8 cellular contexts compared by ENCODE assay signal in the genomic region with DNA sequence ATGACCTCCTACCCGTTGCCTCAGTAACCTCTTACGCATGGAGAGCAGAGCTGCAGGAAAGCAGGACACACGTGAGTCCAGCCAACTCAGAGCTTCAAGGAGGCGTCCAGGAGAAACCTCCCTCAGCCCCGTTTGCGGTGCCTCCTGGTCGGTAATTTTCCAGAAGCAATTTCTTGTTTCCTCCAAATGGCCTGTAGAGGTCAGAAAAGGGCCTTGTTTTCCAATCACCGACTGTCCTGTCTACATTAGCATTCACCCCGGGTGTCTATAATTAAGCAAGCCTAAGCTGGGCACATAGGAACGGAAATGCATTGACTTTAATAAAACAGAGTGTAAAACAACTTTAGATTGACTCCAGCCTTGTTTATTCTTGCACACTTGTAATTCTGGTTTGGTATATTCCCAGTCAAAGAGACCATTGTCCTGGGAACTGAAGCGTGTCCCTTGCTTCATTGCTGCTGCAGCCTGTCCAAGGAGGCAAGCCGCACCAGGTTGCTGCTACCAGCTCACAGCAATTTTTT.
A peak's percentile ranks its signal among the peaks of the same experiment; 100 is the strongest.
DNase-seq lines count a peak whose midpoint lies in the region; ATAC-seq and TF ChIP-seq lines count a peak whose summit lies in the region.
"Had no signal": no experiment of that assay in that cellular context is flagged by ENCODE, and none has a peak within 500 bp of the region (broad histone marks: within the 10 kb centered on the region; RNA-seq: fewer than 3 reads in every experiment).

No MANE protein-coding gene starts in this region.

- dilution Hi-C loops in mammary epithelial cell (cut with HindIII; ENCODE audit: low sequenced_read_pairs) = no loop called here

- peaks cover 9% of the 10 kb centered on the region for H3K4me1 ChIP-seq in mammary epithelial cell (ENCODE audit: insufficient read depth, low read length)

- no peaks in the 10 kb centered on the region for H3K36me3 ChIP-seq in mammary epithelial cell (ENCODE audit: insufficient read depth, low read length)

- TF ChIP-seq CTCF in GM13976 (IDR thresholded peaks at IDR 0.05; ENCODE audit: borderline replicate concordance, control extremely low read depth, extremely low read depth, insufficient read depth, missing control alignments) = no peak
- peak; percentile 43 to 67 for TF ChIP-seq CTCF in mammary epithelial cell (conservative IDR thresholded peaks at IDR 0.05 in 1 of 2, IDR thresholded peaks at IDR 0.05 in 1 of 2; ENCODE audit: extremely low read depth in 1 of 2, insufficient read depth in 1 of 2, low read depth in 1 of 2, low read length in 2 of 2)

- in situ Hi-C loops in GM13976 (cut with MboI; ENCODE audit: low sequenced_read_pairs, unreplicated experiment) = loop anchor here (25.0 kb wide), 1 partner anchor 1321 kb away; no protein-coding TSS in a partner anchor
- in situ Hi-C loops in mammary epithelial cell (cut with MboI; ENCODE audit: low sequenced_read_pairs in 2 of 2) = loop anchor here in 1 of 2 donors (25.0 kb wide), 1 partner anchor 1054 kb away; no protein-coding TSS in a partner anchor

- H3K4me3 ChIP-seq in mammary epithelial cell (replicated peaks in 1 of 3; ENCODE audit: insufficient read depth in 1 of 3, low read depth in 2 of 3, low read length in 3 of 3) = no peak overlapping the region

- H3K9me3 ChIP-seq in mammary epithelial cell (replicated peaks; ENCODE audit: insufficient read depth, low read length) = no peaks in the 10 kb centered on the region

- H3K27ac ChIP-seq in mammary epithelial cell (ENCODE audit: insufficient read depth, low read depth, low read length) = no peak overlapping the region

- CTCF ChIA-PET in mammary epithelial cell (lab: Charles Lee; ENCODE audit: low non-redundant PET) = interaction anchor here (0.7 to 0.8 kb wide), 3 partner anchors 10 to 1527 kb away, joined by 4 to 5 read pairs (median 4); no protein-coding TSS in a partner anchor

- H3K79me2 ChIP-seq in mammary epithelial cell (ENCODE audit: insufficient read depth, low read length) = no peaks in the 10 kb centered on the region

- peak overlapping the region; percentile 63 for H2AFZ ChIP-seq in mammary epithelial cell (ENCODE audit: low read depth, low read length)

- intact Hi-C loops in mammary epithelial cell (cut with micrococcal nuclease) = loop anchor here (1.0 to 5.0 kb wide), 3 partner anchors 116 to 1331 kb away; no protein-coding TSS in a partner anchor

- no peaks in the 10 kb centered on the region for H4K20me1 ChIP-seq in mammary epithelial cell (ENCODE audit: insufficient read depth, low read length)

- no peaks in the 10 kb centered on the region for H3K27me3 ChIP-seq in mammary epithelial cell (ENCODE audit: insufficient read depth, low read length)

- peak; percentile 28 for DNase-seq in GM13976 (ENCODE audit: low spot score)
- peak; percentile 35 for DNase-seq in NCI-H510A (lab: John Stamatoyannopoulos, UW)
- peak; percentile 65 for DNase-seq in mammary epithelial cell
- peak; percentile 69 for DNase-seq in kidney tubule cell (ENCODE audit: low spot score)
- no peak for DNase-seq in T-helper 9 cell
- DNase-seq in stimulated activated naive CD4-positive, alpha-beta T cell treated with Interleukin-2 at 50 U/mL for 16 hours (lab: John Stamatoyannopoulos, UW) = no peak
- DNase-seq: activated B cell treated with CpG ODN at 0.5 μM for 24 hours had no signal

- ATAC-seq in GM21737 (IDR thresholded peaks at IDR 0.05; ENCODE audit: unreplicated experiment) = no peak

- no TSS peak for BruUV-seq in mammary epithelial cell (replicated peaks; lab: Mats Ljungman, UMichigan)

- H3K9ac ChIP-seq in mammary epithelial cell (ENCODE audit: insufficient read depth, low read length) = no peak overlapping the region

- peak overlapping the region; percentile 2 for H3K4me2 ChIP-seq in mammary epithelial cell (ENCODE audit: insufficient read depth, low read depth, low read length)

- WGBS in mammary epithelial cell (ENCODE audit: low coverage, missing lambda C conversion rate) = 5% methylated on average over 10 of the region's 12 CpGs

Comparison
In these comparisons a context has a peak if more than half of its experiments do, and no peak if none do; other contexts are left out.
1. DNase-seq: peak in GM13976 (single experiment), NCI-H510A (single experiment), mammary epithelial cell (single experiment) and kidney tubule cell (single experiment); none in T-helper 9 cell (single experiment) and stimulated activated naive CD4-positive, alpha-beta T cell treated with Interleukin-2 at 50 U/mL for 16 hours (single experiment).